In genomic region chr15:68434021-68434420, GRCh38 we compare ENCODE assay signal across 23 cellular contexts. TPM values are rescaled to one million over a fixed set of nuclear protein-coding genes. Genes with fewer than 3 reads are reported as not detected.
DNase-seq lines count a peak whose midpoint lies in the region; ATAC-seq and TF ChIP-seq lines count a peak whose summit lies in the region.
"Had no signal": no experiment of that assay in that cellular context is flagged by ENCODE, and none has a peak within 500 bp of the region (broad histone marks: within the 10 kb centered on the region; RNA-seq: fewer than 3 reads in every experiment).

No MANE protein-coding gene starts in this region.

- H4K8ac ChIP-seq in mesendoderm (ENCODE audit: low read depth, low read length) = no peak overlapping the region

- no peak overlapping the region for H3K27ac Mint-ChIP-seq in activated CD8-positive, alpha-beta T cell treated with anti-CD3 and anti-CD28 coated beads, Interleukin-2, amount 10 ng/mL, durations not matched to agents 7 days and 5 days
- no peak overlapping the region for H3K27ac Mint-ChIP-seq in activated CD8-positive, alpha-beta T cell treated with anti-CD3 and anti-CD28 coated beads for 36 hours
- H3K27ac Mint-ChIP-seq: CD8-positive, alpha-beta memory T cell had no signal

- no peak overlapping the region for H3K18ac ChIP-seq in mesendoderm (ENCODE audit: low read length)

- H2BK15ac ChIP-seq in mesendoderm (replicated peaks; ENCODE audit: low read depth) = no peak overlapping the region

- H3K4me1 Mint-ChIP-seq in activated CD8-positive, alpha-beta T cell treated with anti-CD3 and anti-CD28 coated beads, Interleukin-2, amount 10 ng/mL, durations not matched to agents 7 days and 5 days (ENCODE audit: low read depth) = peaks cover 5% of the 10 kb centered on the region
- no peaks in the 10 kb centered on the region for H3K4me1 Mint-ChIP-seq in activated CD8-positive, alpha-beta T cell treated with anti-CD3 and anti-CD28 coated beads for 36 hours (ENCODE audit: low read depth)

- no peaks in the 10 kb centered on the region for H3K36me3 ChIP-seq in mesendoderm (ENCODE audit: control insufficient read depth, insufficient read depth, low read length)
- H3K36me3 ChIP-seq: BLaER1 treated with 17β-estradiol and CSF1 and Interleukin-3, amounts not matched to agents 10 nM and 100 nM; MG63 had no signal

- H3K4ac ChIP-seq in mesendoderm (ENCODE audit: low read depth, low read length) = no peak overlapping the region

- CTCF ChIA-PET in activated CD8-positive, alpha-beta T cell treated with anti-CD3 and anti-CD28 coated beads, Interleukin-2, amount 10 ng/mL, durations not matched to agents 7 days and 5 days (lab: Charles Lee) = no interaction called here
- CTCF ChIA-PET in activated CD8-positive, alpha-beta T cell treated with anti-CD3 and anti-CD28 coated beads for 36 hours (lab: Charles Lee) = no interaction called here

- no peak overlapping the region for H3K9ac ChIP-seq in mesendoderm (ENCODE audit: low read length)
- H3K9ac ChIP-seq: BLaER1 treated with 17β-estradiol and CSF1 and Interleukin-3, amounts not matched to agents 10 nM and 100 nM; GM23248 had no signal

- no peak for TF ChIP-seq CTCF in activated CD8-positive, alpha-beta T cell treated with anti-CD3 and anti-CD28 coated beads for 36 hours (IDR thresholded peaks at IDR 0.05)

- H3K4me3 Mint-ChIP-seq in activated CD8-positive, alpha-beta T cell treated with anti-CD3 and anti-CD28 coated beads, Interleukin-2, amount 10 ng/mL, durations not matched to agents 7 days and 5 days = no peak overlapping the region
- no peak overlapping the region for H3K4me3 Mint-ChIP-seq in activated CD8-positive, alpha-beta T cell treated with anti-CD3 and anti-CD28 coated beads for 36 hours
- H3K4me3 Mint-ChIP-seq: CD8-positive, alpha-beta memory T cell had no signal

- H3K4me1 ChIP-seq in mesendoderm (ENCODE audit: control insufficient read depth, low read depth, low read length) = peaks cover 3% of the 10 kb centered on the region

- no peak overlapping the region for H2BK5ac ChIP-seq in mesendoderm (ENCODE audit: low read length)

- peaks cover 71% of the 10 kb centered on the region for H3K27me3 Mint-ChIP-seq in activated CD8-positive, alpha-beta T cell treated with anti-CD3 and anti-CD28 coated beads, Interleukin-2, amount 10 ng/mL, durations not matched to agents 7 days and 5 days (ENCODE audit: low read depth)
- H3K27me3 Mint-ChIP-seq in activated CD8-positive, alpha-beta T cell treated with anti-CD3 and anti-CD28 coated beads for 36 hours = peaks cover 52% of the 10 kb centered on the region

- DNase-seq in activated CD8-positive, alpha-beta T cell treated with anti-CD3 and anti-CD28 coated beads, Interleukin-2, amount 10 ng/mL, durations not matched to agents 7 days and 5 days = peak; percentile 12
- no peak for DNase-seq in activated CD8-positive, alpha-beta T cell treated with anti-CD3 and anti-CD28 coated beads for 36 hours
- DNase-seq in ecto neural progenitor cell (ENCODE audit: low spot score) = peak; percentile 46
- DNase-seq in mesendoderm = no peak
- DNase-seq in A172 (ENCODE audit: low spot score) = no peak
- DNase-seq in hypothalamus (lab: John Stamatoyannopoulos, UW) = no peak
- DNase-seq in HCEC 1CT = no peak
- DNase-seq: CD8-positive, alpha-beta memory T cell; DND-41; GDM1; GM23248; IMR-90; Karpas-422; MG63; NCI-H1092; NCI-H146; NCI-H2081 treated with DMSO at 0.1 percent for 48 hours; NCI-H510A; NCI-H774 had no signal

- H2BK120ac ChIP-seq in mesendoderm (ENCODE audit: low read depth, low read length) = no peak overlapping the region

- H3K27me3 ChIP-seq in mesendoderm (ENCODE audit: insufficient read depth, low read length, poor library complexity) = peaks cover 12% of the 10 kb centered on the region

- no peak overlapping the region for H3K4me2 ChIP-seq in mesendoderm (ENCODE audit: low read length)

- H2AK5ac ChIP-seq in mesendoderm (ENCODE audit: low read length) = no peak overlapping the region

- H3K27ac ChIP-seq in mesendoderm (ENCODE audit: low read depth, low read length) = no peak overlapping the region
- H3K27ac ChIP-seq: 22Rv1; BLaER1 treated with 17β-estradiol and CSF1 and Interleukin-3, amounts not matched to agents 10 nM and 100 nM; GM23248 had no signal

- POLR2A ChIA-PET in activated CD8-positive, alpha-beta T cell treated with anti-CD3 and anti-CD28 coated beads, Interleukin-2, amount 10 ng/mL, durations not matched to agents 7 days and 5 days (lab: Charles Lee) = no interaction called here
- POLR2A ChIA-PET in activated CD8-positive, alpha-beta T cell treated with anti-CD3 and anti-CD28 coated beads for 36 hours (lab: Charles Lee) = no interaction called here

- peak overlapping the region; percentile 45 for H3K23ac ChIP-seq in mesendoderm (ENCODE audit: low read length)

- no peak for ATAC-seq in activated CD8-positive, alpha-beta T cell treated with anti-CD3 and anti-CD28 coated beads, Interleukin-2, amount 10 ng/mL, durations not matched to agents 7 days and 5 days
- no peak for ATAC-seq in activated CD8-positive, alpha-beta T cell treated with anti-CD3 and anti-CD28 coated beads for 36 hours
- ATAC-seq in HG02852 (IDR thresholded peaks at IDR 0.05; ENCODE audit: unreplicated experiment) = no peak

- no peaks in the 10 kb centered on the region for H3K79me2 ChIP-seq in mesendoderm (ENCODE audit: control insufficient read depth, insufficient read depth, low read length)

- H3K4me3 ChIP-seq in mesendoderm (ENCODE audit: low read length) = no peak overlapping the region
- H3K4me3 ChIP-seq: BLaER1 treated with 17β-estradiol and CSF1 and Interleukin-3, amounts not matched to agents 10 nM and 100 nM; GM23248; MG63 had no signal

- intact Hi-C loops in activated CD8-positive, alpha-beta T cell treated with anti-CD3 and anti-CD28 coated beads for 36 hours (cut with micrococcal nuclease) = no loop called here

- no peaks in the 10 kb centered on the region for H3K79me1 ChIP-seq in mesendoderm (ENCODE audit: low read length)

- H4K5ac ChIP-seq in mesendoderm (ENCODE audit: low read length) = no peak overlapping the region

- WGBS in mesendoderm (ENCODE audit: extremely low coverage, insufficient coverage, low lambda C conversion rate) = no CpG with 5 or more reads among the region's 6 CpGs

- H3K56ac ChIP-seq in mesendoderm (ENCODE audit: low read length) = no peak overlapping the region

- no peaks in the 10 kb centered on the region for H3K9me3 Mint-ChIP-seq in activated CD8-positive, alpha-beta T cell treated with anti-CD3 and anti-CD28 coated beads, Interleukin-2, amount 10 ng/mL, durations not matched to agents 7 days and 5 days (ENCODE audit: insufficient read depth)
- no peaks in the 10 kb centered on the region for H3K9me3 Mint-ChIP-seq in activated CD8-positive, alpha-beta T cell treated with anti-CD3 and anti-CD28 coated beads for 36 hours
- H3K9me3 Mint-ChIP-seq: CD8-positive, alpha-beta memory T cell had no signal

- H3K36me3 Mint-ChIP-seq in activated CD8-positive, alpha-beta T cell treated with anti-CD3 and anti-CD28 coated beads, Interleukin-2, amount 10 ng/mL, durations not matched to agents 7 days and 5 days (ENCODE audit: low read depth) = no peaks in the 10 kb centered on the region
- no peaks in the 10 kb centered on the region for H3K36me3 Mint-ChIP-seq in activated CD8-positive, alpha-beta T cell treated with anti-CD3 and anti-CD28 coated beads for 36 hours (ENCODE audit: low read depth)
- H3K36me3 Mint-ChIP-seq: CD8-positive, alpha-beta memory T cell had no signal

RNA-seq across cellular contexts. Expression of gene ITGA11, which starts 2.1 kb away (rescaled TPM):
- total RNA-seq in activated CD8-positive, alpha-beta T cell treated with anti-CD3 and anti-CD28 coated beads, Interleukin-2, amount 10 ng/mL, durations not matched to agents 7 days and 5 days = under 1 TPM; 0.18 to 0.39 TPM
- 1 to 10 TPM; 1.7 to 3.6 TPM for total RNA-seq in activated CD8-positive, alpha-beta T cell treated with anti-CD3 and anti-CD28 coated beads for 36 hours
- polyA plus RNA-seq in mesendoderm (2013, experiment 1 of 2) = 0.10 TPM
- 0.07 TPM for polyA plus RNA-seq in mesendoderm (2013, experiment 2 of 2)
- 0.72 and 1.9 TPM in 2 replicates for total RNA-seq in A172 (2014; rRNA removed; shearing (Covaris generic))
- total RNA-seq: CD8-positive, alpha-beta memory T cell; SK-MEL-5 had no signal
- polyA plus RNA-seq: CD8-positive, alpha-beta memory T cell had no signal

Comparison
In these comparisons a context has a peak if more than half of its experiments do, and no peak if none do; other contexts are left out.
1. DNase-seq: peak in activated CD8-positive, alpha-beta T cell treated with anti-CD3 and anti-CD28 coated beads, Interleukin-2, amount 10 ng/mL, durations not matched to agents 7 days and 5 days (single experiment) and ecto neural progenitor cell (single experiment); none in activated CD8-positive, alpha-beta T cell treated with anti-CD3 and anti-CD28 coated beads for 36 hours (single experiment), mesendoderm (single experiment), A172 (single experiment), hypothalamus (0 of 51) and HCEC 1CT (single experiment).